ENCODE assay signal across 8 cellular contexts in genomic region chr15:100902436-100903190, GRCh38. TPM values are rescaled to one million over a fixed set of nuclear protein-coding genes. Genes with fewer than 3 reads are reported as not detected.
DNase-seq lines count a peak whose midpoint lies in the region; ATAC-seq and TF ChIP-seq lines count a peak whose summit lies in the region.

No MANE protein-coding gene starts in this region.

- ATAC-seq in heart left ventricle: peak; percentile 77 to 96 (median 92)

- H3K4me1 Mint-ChIP-seq in Caco-2 (ENCODE audit: low read depth, unreplicated experiment): no peaks in the 10 kb centered on the region

- H3K9me3 ChIP-seq in heart left ventricle: no peaks in the 10 kb centered on the region
- no peaks in the 10 kb centered on the region for H3K9me3 ChIP-seq in sigmoid colon
- H3K9me3 ChIP-seq in Caco-2: no peaks in the 10 kb centered on the region

- POLR2A ChIA-PET in Caco-2 (lab: Charles Lee): no interaction called here

- WGBS in heart left ventricle, 4 donors: 40 to 57% (median 48%) methylated on average over 22 of the region's 22 CpGs
- 32 to 45% methylated on average over 22 of the region's 22 CpGs for WGBS in sigmoid colon, 2 donors

- H3K9me3 Mint-ChIP-seq in Caco-2 (ENCODE audit: unreplicated experiment): no peaks in the 10 kb centered on the region

- DNase-seq in HCEC 1CT: peak; percentile 81
- peak; percentile 55 for DNase-seq in UCSD-AML1 (lab: John Stamatoyannopoulos, UW; ENCODE audit: unreplicated experiment)
- peak; percentile 78 to 83 (median 79) for DNase-seq in heart left ventricle
- peak; percentile 97 for DNase-seq in sigmoid colon
- no peak for DNase-seq in ecto neural progenitor cell (ENCODE audit: low spot score)
- no peak for DNase-seq in Caco-2
- DNase-seq in HK-2 (ENCODE audit: unreplicated experiment): no peak
- no peak for DNase-seq in activated gamma-delta T cell treated with Interleukin-2 at 50 U/mL for 16 hours

- no TSS peak for BruUV-seq in Caco-2 (replicated peaks; lab: Mats Ljungman, UMichigan)

- no peaks in the 10 kb centered on the region for H3K36me3 Mint-ChIP-seq in Caco-2 (ENCODE audit: insufficient read depth, unreplicated experiment)

- no peak for TF ChIP-seq CTCF in heart left ventricle (IDR thresholded peaks at IDR 0.05)
- TF ChIP-seq CTCF in sigmoid colon (IDR thresholded peaks at IDR 0.05): no peak
- no peak for TF ChIP-seq CTCF in Caco-2 (IDR thresholded peaks at IDR 0.05; ENCODE audit: insufficient read depth in 1 of 2, low read depth in 1 of 2, low read length in 1 of 2, severe bottlenecking in 1 of 2, unreplicated experiment in 1 of 2)

- peak overlapping the region in 9 of 12 donors; percentile 22 to 44 (median 31) for H3K4me3 ChIP-seq in heart left ventricle
- H3K4me3 ChIP-seq in sigmoid colon: peak overlapping the region in 3 of 4 donors; percentile 24 to 34 (median 28)
- H3K4me3 ChIP-seq in Caco-2 (ENCODE audit: low read depth, low read length): no peak overlapping the region

- intact Hi-C loops in heart left ventricle (cut with DNase I): loop anchor here in 1 of 10 donors (10.0 kb wide), 1 partner anchor 352 kb away; the partner anchor contains the start of gene CHSY1
- intact Hi-C loops in sigmoid colon (cut with DNase I): no loop called here
- intact Hi-C loops in Caco-2 (cut with micrococcal nuclease; ENCODE audit: unreplicated experiment): no loop called here

- no peaks in the 10 kb centered on the region for H3K27me3 Mint-ChIP-seq in Caco-2 (ENCODE audit: insufficient read depth, unreplicated experiment)

- H3K4me3 Mint-ChIP-seq in Caco-2 (ENCODE audit: unreplicated experiment): no peak overlapping the region

- H3K36me3 ChIP-seq in heart left ventricle (no peaks in the 10 kb centered on the region), sigmoid colon (no peaks in the 10 kb centered on the region), Caco-2 (ENCODE audit: control insufficient read depth, insufficient read depth, low read length) (no peaks in the 10 kb centered on the region)

- H3K27ac Mint-ChIP-seq in Caco-2 (ENCODE audit: unreplicated experiment): no peak overlapping the region

- H3K27me3 ChIP-seq in heart left ventricle (peaks cover 0 to 6% (median 0%) of the 10 kb centered on the region in 9 donors), sigmoid colon (no peaks in the 10 kb centered on the region), Caco-2 (replicated peaks; ENCODE audit: control insufficient read depth, insufficient read depth, low read length) (no peaks in the 10 kb centered on the region)

- H3K27ac ChIP-seq in heart left ventricle (peak overlapping the region; percentile 36 to 84 (median 72)), sigmoid colon (peak overlapping the region; percentile 72 to 87 (median 80))

- CTCF ChIA-PET in Caco-2 (lab: Charles Lee): no interaction called here

- H3K4me1 ChIP-seq in heart left ventricle (peaks cover 0 to 41% (median 17%) of the 10 kb centered on the region in 12 donors), sigmoid colon (peaks cover 0 to 28% (median 20%) of the 10 kb centered on the region in 4 donors), Caco-2 (peaks cover 17% of the 10 kb centered on the region)

- peak in 2 of 4 donors; percentile 27 to 58 for TF ChIP-seq EP300 in sigmoid colon (IDR thresholded peaks at IDR 0.05)

- TF ChIP-seq POLR2A in heart left ventricle (IDR thresholded peaks at IDR 0.05) (no peak), sigmoid colon (IDR thresholded peaks at IDR 0.05) (no peak)

RNA-seq across cellular contexts. Expression of gene LRRK1, which starts 16.5 kb away (rescaled TPM):
- total RNA-seq in heart left ventricle (10 to 100 TPM in 1 of 9 donors, 1 to 10 TPM in 8; 1.4 to 12.7 (median 2.1) TPM), sigmoid colon (10 to 100 TPM in 2 of 4 donors, 1 to 10 TPM in 2; 7.1 to 27.4 (median 9.2) TPM), Caco-2 (2022) (9.2 and 12.0 TPM in 2 replicates)
- polyA plus RNA-seq in heart left ventricle (1 to 10 TPM; 1.3 to 2.1 TPM), sigmoid colon (10 to 100 TPM in 2 of 3 donors, 1 to 10 TPM in 1; 9.6 to 22.6 (median 10.2) TPM)

RNA-seq across cellular contexts. Expression of gene ALDH1A3, which starts 23.0 kb away (rescaled TPM):
- 10 to 100 TPM in 2 of 9 donors, 1 to 10 TPM in 6, under 1 TPM in 1; 0.82 to 37.1 (median 4.7) TPM for total RNA-seq in heart left ventricle
- polyA plus RNA-seq in heart left ventricle: 1 to 10 TPM in 1 of 2 donors, under 1 TPM in 1; 0.91 to 6.3 TPM
- 10 to 100 TPM; 36.4 to 71.2 (median 46.9) TPM for total RNA-seq in sigmoid colon
- polyA plus RNA-seq in sigmoid colon: 10 to 100 TPM in 1 of 3 donors, 1 to 10 TPM in 2; 8.6 to 13.2 (median 9.0) TPM
- total RNA-seq in Caco-2 (2022): 3.9 and 6.6 TPM in 2 replicates

Comparison
In these comparisons a context has a peak if more than half of its experiments do, and no peak if none do; other contexts are left out.
1. DNase-seq: peak in HCEC 1CT (single experiment), UCSD-AML1 (single experiment), heart left ventricle (5 of 5) and sigmoid colon (single experiment); none in ecto neural progenitor cell (single experiment), Caco-2 (0 of 2), HK-2 (single experiment) and activated gamma-delta T cell treated with Interleukin-2 at 50 U/mL for 16 hours (single experiment).